2 cellular contexts compared by ENCODE assay signal in the genomic region with DNA sequence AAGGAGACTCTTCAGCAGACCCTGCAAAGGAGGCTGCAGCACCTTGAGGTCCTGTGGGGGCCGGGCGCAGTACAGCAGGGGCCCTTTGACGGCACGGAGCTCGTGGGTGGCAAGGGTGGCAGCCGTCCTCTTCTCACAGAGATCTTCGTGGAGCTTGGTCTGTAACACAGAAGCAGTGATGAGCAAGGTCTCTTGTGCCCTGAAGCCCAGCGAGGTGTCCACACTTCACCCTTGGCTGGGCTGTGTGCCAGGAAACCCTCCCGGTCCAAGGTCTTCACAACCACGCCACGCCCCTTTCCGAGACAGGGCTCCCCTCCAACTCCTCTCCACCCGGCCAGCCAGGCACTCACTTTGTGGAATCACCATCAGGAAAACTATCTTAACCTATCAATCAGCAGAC.
TF ChIP-seq lines count a peak whose summit lies in the region.

No MANE protein-coding gene starts in this region.

TF ChIP-seq in GM23338, 12 proteins besides CTCF, POLR2A, EP300 and RAD21 (continued from another document and continues in another):
- TF ChIP-seq CREB1 (CRISPR knock-in tag; IDR thresholded peaks at IDR 0.05; ENCODE audit: low read depth) (no peak), STAT1 (IDR thresholded peaks at IDR 0.05; ENCODE audit: unreplicated experiment) (no peak), EZH2 (IDR thresholded peaks at IDR 0.05; ENCODE audit: low read depth, unreplicated experiment) (no peak), EZH2phosphoT487 (IDR thresholded peaks at IDR 0.05; ENCODE audit: unreplicated experiment) (no peak), ZNF331 (CRISPR knock-in tag; IDR thresholded peaks at IDR 0.05; ENCODE audit: low read depth) (no peak), JUNB (IDR thresholded peaks at IDR 0.05; ENCODE audit: unreplicated experiment) (no peak), ZNF114 (CRISPR knock-in tag; IDR thresholded peaks at IDR 0.05) (no peak)
- TF ChIP-seq, protein P1, sequence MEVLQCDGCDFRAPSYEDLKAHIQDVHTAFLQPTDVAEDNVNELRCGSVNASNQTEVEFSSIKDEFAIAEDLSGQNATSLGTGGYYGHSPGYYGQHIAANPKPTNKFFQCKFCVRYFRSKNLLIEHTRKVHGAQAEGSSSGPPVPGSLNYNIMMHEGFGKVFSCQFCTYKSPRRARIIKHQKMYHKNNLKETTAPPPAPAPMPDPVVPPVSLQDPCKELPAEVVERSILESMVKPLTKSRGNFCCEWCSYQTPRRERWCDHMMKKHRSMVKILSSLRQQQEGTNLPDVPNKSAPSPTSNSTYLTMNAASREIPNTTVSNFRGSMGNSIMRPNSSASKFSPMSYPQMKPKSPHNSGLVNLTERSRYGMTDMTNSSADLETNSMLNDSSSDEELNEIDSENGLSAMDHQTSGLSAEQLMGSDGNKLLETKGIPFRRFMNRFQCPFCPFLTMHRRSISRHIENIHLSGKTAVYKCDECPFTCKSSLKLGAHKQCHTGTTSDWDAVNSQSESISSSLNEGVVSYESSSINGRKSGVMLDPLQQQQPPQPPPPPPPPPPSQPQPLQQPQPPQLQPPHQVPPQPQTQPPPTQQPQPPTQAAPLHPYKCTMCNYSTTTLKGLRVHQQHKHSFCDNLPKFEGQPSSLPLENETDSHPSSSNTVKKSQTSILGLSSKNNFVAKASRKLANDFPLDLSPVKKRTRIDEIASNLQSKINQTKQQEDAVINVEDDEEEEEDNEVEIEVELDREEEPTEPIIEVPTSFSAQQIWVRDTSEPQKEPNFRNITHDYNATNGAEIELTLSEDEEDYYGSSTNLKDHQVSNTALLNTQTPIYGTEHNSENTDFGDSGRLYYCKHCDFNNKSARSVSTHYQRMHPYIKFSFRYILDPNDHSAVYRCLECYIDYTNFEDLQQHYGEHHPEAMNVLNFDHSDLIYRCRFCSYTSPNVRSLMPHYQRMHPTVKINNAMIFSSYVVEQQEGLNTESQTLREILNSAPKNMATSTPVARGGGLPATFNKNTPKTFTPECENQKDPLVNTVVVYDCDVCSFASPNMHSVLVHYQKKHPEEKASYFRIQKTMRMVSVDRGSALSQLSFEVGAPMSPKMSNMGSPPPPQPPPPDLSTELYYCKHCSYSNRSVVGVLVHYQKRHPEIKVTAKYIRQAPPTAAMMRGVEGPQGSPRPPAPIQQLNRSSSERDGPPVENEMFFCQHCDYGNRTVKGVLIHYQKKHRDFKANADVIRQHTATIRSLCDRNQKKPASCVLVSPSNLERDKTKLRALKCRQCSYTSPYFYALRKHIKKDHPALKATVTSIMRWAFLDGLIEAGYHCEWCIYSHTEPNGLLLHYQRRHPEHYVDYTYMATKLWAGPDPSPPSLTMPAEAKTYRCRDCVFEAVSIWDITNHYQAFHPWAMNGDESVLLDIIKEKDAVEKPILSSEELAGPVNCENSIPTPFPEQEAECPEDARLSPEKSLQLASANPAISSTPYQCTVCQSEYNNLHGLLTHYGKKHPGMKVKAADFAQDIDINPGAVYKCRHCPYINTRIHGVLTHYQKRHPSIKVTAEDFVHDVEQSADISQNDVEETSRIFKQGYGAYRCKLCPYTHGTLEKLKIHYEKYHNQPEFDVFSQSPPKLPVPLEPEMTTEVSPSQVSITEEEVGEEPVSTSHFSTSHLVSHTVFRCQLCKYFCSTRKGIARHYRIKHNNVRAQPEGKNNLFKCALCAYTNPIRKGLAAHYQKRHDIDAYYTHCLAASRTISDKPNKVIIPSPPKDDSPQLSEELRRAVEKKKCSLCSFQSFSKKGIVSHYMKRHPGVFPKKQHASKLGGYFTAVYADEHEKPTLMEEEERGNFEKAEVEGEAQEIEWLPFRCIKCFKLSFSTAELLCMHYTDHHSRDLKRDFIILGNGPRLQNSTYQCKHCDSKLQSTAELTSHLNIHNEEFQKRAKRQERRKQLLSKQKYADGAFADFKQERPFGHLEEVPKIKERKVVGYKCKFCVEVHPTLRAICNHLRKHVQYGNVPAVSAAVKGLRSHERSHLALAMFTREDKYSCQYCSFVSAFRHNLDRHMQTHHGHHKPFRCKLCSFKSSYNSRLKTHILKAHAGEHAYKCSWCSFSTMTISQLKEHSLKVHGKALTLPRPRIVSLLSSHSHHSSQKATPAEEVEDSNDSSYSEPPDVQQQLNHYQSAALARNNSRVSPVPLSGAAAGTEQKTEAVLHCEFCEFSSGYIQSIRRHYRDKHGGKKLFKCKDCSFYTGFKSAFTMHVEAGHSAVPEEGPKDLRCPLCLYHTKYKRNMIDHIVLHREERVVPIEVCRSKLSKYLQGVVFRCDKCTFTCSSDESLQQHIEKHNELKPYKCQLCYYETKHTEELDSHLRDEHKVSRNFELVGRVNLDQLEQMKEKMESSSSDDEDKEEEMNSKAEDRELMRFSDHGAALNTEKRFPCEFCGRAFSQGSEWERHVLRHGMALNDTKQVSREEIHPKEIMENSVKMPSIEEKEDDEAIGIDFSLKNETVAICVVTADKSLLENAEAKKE (CRISPR knock-in tag; IDR thresholded peaks at IDR 0.05), result no peak
- TF ChIP-seq, protein P2, sequence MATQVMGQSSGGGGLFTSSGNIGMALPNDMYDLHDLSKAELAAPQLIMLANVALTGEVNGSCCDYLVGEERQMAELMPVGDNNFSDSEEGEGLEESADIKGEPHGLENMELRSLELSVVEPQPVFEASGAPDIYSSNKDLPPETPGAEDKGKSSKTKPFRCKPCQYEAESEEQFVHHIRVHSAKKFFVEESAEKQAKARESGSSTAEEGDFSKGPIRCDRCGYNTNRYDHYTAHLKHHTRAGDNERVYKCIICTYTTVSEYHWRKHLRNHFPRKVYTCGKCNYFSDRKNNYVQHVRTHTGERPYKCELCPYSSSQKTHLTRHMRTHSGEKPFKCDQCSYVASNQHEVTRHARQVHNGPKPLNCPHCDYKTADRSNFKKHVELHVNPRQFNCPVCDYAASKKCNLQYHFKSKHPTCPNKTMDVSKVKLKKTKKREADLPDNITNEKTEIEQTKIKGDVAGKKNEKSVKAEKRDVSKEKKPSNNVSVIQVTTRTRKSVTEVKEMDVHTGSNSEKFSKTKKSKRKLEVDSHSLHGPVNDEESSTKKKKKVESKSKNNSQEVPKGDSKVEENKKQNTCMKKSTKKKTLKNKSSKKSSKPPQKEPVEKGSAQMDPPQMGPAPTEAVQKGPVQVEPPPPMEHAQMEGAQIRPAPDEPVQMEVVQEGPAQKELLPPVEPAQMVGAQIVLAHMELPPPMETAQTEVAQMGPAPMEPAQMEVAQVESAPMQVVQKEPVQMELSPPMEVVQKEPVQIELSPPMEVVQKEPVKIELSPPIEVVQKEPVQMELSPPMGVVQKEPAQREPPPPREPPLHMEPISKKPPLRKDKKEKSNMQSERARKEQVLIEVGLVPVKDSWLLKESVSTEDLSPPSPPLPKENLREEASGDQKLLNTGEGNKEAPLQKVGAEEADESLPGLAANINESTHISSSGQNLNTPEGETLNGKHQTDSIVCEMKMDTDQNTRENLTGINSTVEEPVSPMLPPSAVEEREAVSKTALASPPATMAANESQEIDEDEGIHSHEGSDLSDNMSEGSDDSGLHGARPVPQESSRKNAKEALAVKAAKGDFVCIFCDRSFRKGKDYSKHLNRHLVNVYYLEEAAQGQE (IDR thresholded peaks at IDR 0.05; ENCODE audit: unreplicated experiment), result no peak
- TF ChIP-seq, protein P3, sequence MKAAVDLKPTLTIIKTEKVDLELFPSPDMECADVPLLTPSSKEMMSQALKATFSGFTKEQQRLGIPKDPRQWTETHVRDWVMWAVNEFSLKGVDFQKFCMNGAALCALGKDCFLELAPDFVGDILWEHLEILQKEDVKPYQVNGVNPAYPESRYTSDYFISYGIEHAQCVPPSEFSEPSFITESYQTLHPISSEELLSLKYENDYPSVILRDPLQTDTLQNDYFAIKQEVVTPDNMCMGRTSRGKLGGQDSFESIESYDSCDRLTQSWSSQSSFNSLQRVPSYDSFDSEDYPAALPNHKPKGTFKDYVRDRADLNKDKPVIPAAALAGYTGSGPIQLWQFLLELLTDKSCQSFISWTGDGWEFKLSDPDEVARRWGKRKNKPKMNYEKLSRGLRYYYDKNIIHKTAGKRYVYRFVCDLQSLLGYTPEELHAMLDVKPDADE (IDR thresholded peaks at IDR 0.05), result no peak

TF ChIP-seq in WTC11, 78 proteins besides CTCF, POLR2A, EP300 and RAD21:
- TF ChIP-seq OVOL2 (CRISPR knock-in tag; IDR thresholded peaks at IDR 0.05; ENCODE audit: borderline replicate concordance), result no peak
- no peak for TF ChIP-seq PRRX2 (CRISPR knock-in tag; IDR thresholded peaks at IDR 0.05)
- no peak for TF ChIP-seq TP53 (CRISPR knock-in tag; IDR thresholded peaks at IDR 0.05)
- TF ChIP-seq SMAD3 (CRISPR knock-in tag; IDR thresholded peaks at IDR 0.05; ENCODE audit: borderline replicate concordance), result no peak
- no peak for TF ChIP-seq MXD4 (CRISPR knock-in tag; IDR thresholded peaks at IDR 0.05; ENCODE audit: borderline replicate concordance)
- TF ChIP-seq, protein P4, sequence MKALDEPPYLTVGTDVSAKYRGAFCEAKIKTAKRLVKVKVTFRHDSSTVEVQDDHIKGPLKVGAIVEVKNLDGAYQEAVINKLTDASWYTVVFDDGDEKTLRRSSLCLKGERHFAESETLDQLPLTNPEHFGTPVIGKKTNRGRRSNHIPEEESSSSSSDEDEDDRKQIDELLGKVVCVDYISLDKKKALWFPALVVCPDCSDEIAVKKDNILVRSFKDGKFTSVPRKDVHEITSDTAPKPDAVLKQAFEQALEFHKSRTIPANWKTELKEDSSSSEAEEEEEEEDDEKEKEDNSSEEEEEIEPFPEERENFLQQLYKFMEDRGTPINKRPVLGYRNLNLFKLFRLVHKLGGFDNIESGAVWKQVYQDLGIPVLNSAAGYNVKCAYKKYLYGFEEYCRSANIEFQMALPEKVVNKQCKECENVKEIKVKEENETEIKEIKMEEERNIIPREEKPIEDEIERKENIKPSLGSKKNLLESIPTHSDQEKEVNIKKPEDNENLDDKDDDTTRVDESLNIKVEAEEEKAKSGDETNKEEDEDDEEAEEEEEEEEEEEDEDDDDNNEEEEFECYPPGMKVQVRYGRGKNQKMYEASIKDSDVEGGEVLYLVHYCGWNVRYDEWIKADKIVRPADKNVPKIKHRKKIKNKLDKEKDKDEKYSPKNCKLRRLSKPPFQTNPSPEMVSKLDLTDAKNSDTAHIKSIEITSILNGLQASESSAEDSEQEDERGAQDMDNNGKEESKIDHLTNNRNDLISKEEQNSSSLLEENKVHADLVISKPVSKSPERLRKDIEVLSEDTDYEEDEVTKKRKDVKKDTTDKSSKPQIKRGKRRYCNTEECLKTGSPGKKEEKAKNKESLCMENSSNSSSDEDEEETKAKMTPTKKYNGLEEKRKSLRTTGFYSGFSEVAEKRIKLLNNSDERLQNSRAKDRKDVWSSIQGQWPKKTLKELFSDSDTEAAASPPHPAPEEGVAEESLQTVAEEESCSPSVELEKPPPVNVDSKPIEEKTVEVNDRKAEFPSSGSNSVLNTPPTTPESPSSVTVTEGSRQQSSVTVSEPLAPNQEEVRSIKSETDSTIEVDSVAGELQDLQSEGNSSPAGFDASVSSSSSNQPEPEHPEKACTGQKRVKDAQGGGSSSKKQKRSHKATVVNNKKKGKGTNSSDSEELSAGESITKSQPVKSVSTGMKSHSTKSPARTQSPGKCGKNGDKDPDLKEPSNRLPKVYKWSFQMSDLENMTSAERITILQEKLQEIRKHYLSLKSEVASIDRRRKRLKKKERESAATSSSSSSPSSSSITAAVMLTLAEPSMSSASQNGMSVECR (CRISPR knock-in tag; IDR thresholded peaks at IDR 0.05; ENCODE audit: borderline replicate concordance), result no peak
- no peak for TF ChIP-seq ZNF138 (CRISPR knock-in tag; conservative IDR thresholded peaks at IDR 0.05)
